1 cellular context compared by ENCODE assay signal in the genomic region with DNA sequence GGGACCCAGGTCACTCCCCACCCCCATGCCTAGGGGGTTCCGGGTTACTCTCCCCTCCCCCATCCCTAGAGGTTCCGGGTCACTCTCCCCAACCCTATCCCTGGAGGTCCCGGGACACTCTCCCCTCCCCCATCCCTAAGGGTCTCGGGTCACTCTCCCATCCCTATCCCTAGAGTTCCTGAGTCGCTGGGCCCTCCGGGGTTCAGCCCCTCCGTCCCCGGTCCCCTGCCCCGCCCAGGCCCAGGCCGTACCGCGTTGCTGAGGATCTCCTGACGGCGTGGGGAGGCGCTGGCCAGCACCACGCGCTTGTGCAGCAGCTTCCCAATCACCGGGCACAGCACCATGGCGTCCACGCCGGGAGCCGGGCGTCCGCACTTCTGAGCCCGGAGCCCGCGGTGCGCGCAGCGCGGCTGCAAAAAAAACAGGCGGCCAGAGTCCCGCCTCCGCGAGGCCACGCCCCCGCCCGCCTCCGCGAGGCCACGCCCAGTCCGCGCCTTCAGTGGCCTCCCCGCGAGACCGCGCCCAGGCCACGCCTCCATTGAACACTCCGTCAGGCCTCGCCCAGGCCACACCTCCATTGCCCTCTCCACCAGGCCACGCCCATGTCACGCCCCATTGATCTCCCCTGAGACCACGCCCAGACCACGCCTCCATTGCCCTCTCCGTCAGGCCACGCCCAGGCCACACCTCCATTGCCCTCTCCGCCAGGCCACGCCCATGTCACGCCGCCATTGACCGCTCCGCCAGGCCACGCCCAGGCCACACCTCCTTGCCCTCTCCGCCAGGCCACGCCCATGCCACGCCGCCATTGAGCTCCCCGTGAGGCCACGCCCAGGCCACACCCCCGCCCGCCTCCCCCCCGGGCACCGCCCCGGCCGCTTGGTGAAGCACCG.
TF ChIP-seq lines count a peak whose summit lies in the region.

A gene with protein sequence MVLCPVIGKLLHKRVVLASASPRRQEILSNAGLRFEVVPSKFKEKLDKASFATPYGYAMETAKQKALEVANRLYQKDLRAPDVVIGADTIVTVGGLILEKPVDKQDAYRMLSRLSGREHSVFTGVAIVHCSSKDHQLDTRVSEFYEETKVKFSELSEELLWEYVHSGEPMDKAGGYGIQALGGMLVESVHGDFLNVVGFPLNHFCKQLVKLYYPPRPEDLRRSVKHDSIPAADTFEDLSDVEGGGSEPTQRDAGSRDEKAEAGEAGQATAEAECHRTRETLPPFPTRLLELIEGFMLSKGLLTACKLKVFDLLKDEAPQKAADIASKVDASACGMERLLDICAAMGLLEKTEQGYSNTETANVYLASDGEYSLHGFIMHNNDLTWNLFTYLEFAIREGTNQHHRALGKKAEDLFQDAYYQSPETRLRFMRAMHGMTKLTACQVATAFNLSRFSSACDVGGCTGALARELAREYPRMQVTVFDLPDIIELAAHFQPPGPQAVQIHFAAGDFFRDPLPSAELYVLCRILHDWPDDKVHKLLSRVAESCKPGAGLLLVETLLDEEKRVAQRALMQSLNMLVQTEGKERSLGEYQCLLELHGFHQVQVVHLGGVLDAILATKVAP (minus strand): TSS at position 413 of the 893 bp plus-strand sequence. CDS start 69 bp downstream, at position 344.

TF ChIP-seq in HepG2, 621 proteins besides CTCF, POLR2A, EP300 and RAD21 (continued from another document and continues in another):
- TF ChIP-seq, protein P1, sequence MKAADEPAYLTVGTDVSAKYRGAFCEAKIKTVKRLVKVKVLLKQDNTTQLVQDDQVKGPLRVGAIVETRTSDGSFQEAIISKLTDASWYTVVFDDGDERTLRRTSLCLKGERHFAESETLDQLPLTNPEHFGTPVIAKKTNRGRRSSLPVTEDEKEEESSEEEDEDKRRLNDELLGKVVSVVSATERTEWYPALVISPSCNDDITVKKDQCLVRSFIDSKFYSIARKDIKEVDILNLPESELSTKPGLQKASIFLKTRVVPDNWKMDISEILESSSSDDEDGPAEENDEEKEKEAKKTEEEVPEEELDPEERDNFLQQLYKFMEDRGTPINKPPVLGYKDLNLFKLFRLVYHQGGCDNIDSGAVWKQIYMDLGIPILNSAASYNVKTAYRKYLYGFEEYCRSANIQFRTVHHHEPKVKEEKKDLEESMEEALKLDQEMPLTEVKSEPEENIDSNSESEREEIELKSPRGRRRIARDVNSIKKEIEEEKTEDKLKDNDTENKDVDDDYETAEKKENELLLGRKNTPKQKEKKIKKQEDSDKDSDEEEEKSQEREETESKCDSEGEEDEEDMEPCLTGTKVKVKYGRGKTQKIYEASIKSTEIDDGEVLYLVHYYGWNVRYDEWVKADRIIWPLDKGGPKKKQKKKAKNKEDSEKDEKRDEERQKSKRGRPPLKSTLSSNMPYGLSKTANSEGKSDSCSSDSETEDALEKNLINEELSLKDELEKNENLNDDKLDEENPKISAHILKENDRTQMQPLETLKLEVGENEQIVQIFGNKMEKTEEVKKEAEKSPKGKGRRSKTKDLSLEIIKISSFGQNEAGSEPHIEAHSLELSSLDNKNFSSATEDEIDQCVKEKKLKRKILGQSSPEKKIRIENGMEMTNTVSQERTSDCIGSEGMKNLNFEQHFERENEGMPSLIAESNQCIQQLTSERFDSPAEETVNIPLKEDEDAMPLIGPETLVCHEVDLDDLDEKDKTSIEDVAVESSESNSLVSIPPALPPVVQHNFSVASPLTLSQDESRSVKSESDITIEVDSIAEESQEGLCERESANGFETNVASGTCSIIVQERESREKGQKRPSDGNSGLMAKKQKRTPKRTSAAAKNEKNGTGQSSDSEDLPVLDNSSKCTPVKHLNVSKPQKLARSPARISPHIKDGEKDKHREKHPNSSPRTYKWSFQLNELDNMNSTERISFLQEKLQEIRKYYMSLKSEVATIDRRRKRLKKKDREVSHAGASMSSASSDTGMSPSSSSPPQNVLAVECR (CRISPR knock-in tag; IDR thresholded peaks at IDR 0.05; ENCODE audit: borderline replicate concordance), result peak; percentile 89
- TF ChIP-seq SATB2 (CRISPR knock-in tag; IDR thresholded peaks at IDR 0.05), result no peak
- no peak for TF ChIP-seq ZNF557 (CRISPR knock-in tag; IDR thresholded peaks at IDR 0.05)
- peak; percentile 34 for TF ChIP-seq ASH2L (IDR thresholded peaks at IDR 0.05; ENCODE audit: insufficient read length, low read depth, low read length)
- TF ChIP-seq, protein P2, sequence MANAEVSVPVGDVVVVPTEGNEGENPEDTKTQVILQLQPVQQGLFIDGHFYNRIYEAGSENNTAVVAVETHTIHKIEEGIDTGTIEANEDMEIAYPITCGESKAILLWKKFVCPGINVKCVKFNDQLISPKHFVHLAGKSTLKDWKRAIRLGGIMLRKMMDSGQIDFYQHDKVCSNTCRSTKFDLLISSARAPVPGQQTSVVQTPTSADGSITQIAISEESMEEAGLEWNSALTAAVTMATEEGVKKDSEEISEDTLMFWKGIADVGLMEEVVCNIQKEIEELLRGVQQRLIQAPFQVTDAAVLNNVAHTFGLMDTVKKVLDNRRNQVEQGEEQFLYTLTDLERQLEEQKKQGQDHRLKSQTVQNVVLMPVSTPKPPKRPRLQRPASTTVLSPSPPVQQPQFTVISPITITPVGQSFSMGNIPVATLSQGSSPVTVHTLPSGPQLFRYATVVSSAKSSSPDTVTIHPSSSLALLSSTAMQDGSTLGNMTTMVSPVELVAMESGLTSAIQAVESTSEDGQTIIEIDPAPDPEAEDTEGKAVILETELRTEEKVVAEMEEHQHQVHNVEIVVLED (CRISPR knock-in tag; IDR thresholded peaks at IDR 0.05; ENCODE audit: borderline replicate concordance), result peak; percentile 41; the same call in 1 of the 2 replicates
- TF ChIP-seq MIER3 (CRISPR knock-in tag; IDR thresholded peaks at IDR 0.05; ENCODE audit: borderline replicate concordance), result 0 out of 2 replicates have a peak, but pooled peaks have one; percentile 17
- peak; percentile 8; the same call in 1 of the 2 replicates for TF ChIP-seq HCFC1 (IDR thresholded peaks at IDR 0.05; ENCODE audit: low read depth, low read length)
- TF ChIP-seq ZNF350 (CRISPR knock-in tag; IDR thresholded peaks at IDR 0.05; ENCODE audit: borderline replicate concordance, low read depth), result peak; percentile 29; the same call in 1 of the 2 replicates
- peak; percentile 49; the same call in 1 of the 2 replicates for TF ChIP-seq ZNF160 (CRISPR knock-in tag; IDR thresholded peaks at IDR 0.05)
- TF ChIP-seq TRIM24 (CRISPR knock-in tag; IDR thresholded peaks at IDR 0.05), result no peak
- TF ChIP-seq, protein P3, sequence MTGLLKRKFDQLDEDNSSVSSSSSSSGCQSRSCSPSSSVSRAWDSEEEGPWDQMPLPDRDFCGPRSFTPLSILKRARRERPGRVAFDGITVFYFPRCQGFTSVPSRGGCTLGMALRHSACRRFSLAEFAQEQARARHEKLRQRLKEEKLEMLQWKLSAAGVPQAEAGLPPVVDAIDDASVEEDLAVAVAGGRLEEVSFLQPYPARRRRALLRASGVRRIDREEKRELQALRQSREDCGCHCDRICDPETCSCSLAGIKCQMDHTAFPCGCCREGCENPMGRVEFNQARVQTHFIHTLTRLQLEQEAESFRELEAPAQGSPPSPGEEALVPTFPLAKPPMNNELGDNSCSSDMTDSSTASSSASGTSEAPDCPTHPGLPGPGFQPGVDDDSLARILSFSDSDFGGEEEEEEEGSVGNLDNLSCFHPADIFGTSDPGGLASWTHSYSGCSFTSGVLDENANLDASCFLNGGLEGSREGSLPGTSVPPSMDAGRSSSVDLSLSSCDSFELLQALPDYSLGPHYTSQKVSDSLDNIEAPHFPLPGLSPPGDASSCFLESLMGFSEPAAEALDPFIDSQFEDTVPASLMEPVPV (CRISPR knock-in tag; IDR thresholded peaks at IDR 0.05), result peak; percentile 85; the same call in 1 of the 2 replicates
- 0 out of 2 replicates have a peak, but pooled peaks have one; percentile 25 for TF ChIP-seq ZFP36L1 (CRISPR knock-in tag; IDR thresholded peaks at IDR 0.05)
- TF ChIP-seq NR2C2 (CRISPR knock-in tag; IDR thresholded peaks at IDR 0.05; ENCODE audit: borderline replicate concordance), result peak; percentile 92
- TF ChIP-seq, protein P4, sequence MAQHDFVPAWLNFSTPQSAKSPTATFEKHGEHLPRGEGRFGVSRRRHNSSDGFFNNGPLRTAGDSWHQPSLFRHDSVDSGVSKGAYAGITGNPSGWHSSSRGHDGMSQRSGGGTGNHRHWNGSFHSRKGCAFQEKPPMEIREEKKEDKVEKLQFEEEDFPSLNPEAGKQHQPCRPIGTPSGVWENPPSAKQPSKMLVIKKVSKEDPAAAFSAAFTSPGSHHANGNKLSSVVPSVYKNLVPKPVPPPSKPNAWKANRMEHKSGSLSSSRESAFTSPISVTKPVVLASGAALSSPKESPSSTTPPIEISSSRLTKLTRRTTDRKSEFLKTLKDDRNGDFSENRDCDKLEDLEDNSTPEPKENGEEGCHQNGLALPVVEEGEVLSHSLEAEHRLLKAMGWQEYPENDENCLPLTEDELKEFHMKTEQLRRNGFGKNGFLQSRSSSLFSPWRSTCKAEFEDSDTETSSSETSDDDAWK (CRISPR knock-in tag; IDR thresholded peaks at IDR 0.05), result no peak
- TF ChIP-seq, protein P5, sequence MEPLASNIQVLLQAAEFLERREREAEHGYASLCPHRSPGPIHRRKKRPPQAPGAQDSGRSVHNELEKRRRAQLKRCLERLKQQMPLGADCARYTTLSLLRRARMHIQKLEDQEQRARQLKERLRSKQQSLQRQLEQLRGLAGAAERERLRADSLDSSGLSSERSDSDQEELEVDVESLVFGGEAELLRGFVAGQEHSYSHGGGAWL (CRISPR knock-in tag; IDR thresholded peaks at IDR 0.05), result 0 out of 2 replicates have a peak, but pooled peaks have one; percentile 29
- TF ChIP-seq ZNF776 (CRISPR knock-in tag; IDR thresholded peaks at IDR 0.05), result 0 out of 2 replicates have a peak, but pooled peaks have one; percentile 36
- TF ChIP-seq, protein P6, sequence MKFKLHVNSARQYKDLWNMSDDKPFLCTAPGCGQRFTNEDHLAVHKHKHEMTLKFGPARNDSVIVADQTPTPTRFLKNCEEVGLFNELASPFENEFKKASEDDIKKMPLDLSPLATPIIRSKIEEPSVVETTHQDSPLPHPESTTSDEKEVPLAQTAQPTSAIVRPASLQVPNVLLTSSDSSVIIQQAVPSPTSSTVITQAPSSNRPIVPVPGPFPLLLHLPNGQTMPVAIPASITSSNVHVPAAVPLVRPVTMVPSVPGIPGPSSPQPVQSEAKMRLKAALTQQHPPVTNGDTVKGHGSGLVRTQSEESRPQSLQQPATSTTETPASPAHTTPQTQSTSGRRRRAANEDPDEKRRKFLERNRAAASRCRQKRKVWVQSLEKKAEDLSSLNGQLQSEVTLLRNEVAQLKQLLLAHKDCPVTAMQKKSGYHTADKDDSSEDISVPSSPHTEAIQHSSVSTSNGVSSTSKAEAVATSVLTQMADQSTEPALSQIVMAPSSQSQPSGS (CRISPR knock-in tag; IDR thresholded peaks at IDR 0.05), result peak; percentile 14; the same call in 1 of the 2 replicates
- TF ChIP-seq, protein P7, sequence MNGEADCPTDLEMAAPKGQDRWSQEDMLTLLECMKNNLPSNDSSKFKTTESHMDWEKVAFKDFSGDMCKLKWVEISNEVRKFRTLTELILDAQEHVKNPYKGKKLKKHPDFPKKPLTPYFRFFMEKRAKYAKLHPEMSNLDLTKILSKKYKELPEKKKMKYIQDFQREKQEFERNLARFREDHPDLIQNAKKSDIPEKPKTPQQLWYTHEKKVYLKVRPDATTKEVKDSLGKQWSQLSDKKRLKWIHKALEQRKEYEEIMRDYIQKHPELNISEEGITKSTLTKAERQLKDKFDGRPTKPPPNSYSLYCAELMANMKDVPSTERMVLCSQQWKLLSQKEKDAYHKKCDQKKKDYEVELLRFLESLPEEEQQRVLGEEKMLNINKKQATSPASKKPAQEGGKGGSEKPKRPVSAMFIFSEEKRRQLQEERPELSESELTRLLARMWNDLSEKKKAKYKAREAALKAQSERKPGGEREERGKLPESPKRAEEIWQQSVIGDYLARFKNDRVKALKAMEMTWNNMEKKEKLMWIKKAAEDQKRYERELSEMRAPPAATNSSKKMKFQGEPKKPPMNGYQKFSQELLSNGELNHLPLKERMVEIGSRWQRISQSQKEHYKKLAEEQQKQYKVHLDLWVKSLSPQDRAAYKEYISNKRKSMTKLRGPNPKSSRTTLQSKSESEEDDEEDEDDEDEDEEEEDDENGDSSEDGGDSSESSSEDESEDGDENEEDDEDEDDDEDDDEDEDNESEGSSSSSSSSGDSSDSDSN (CRISPR knock-in tag; IDR thresholded peaks at IDR 0.05), result peak; percentile 57; the same call in 1 of the 2 replicates
- peak; percentile 87 for TF ChIP-seq POLR2AphosphoS5 (IDR thresholded peaks at IDR 0.05; ENCODE audit: low read depth, low read length)
- no peak for TF ChIP-seq NFKBIZ (CRISPR knock-in tag; IDR thresholded peaks at IDR 0.05)
- TF ChIP-seq PHF8 (CRISPR knock-in tag; IDR thresholded peaks at IDR 0.05), result peak; percentile 81
- TF ChIP-seq SP2 (CRISPR knock-in tag; IDR thresholded peaks at IDR 0.05), result no peak; the same call in 1 of the 2 replicates
- TF ChIP-seq ELF4 (CRISPR knock-in tag; IDR thresholded peaks at IDR 0.05; ENCODE audit: borderline replicate concordance), result no peak
- TF ChIP-seq NFYB (CRISPR knock-in tag; IDR thresholded peaks at IDR 0.05), result peak; percentile 37; the same call in 1 of the 2 replicates
- peak; percentile 60; the same call in 1 of the 2 replicates for TF ChIP-seq RFXAP (CRISPR knock-in tag; IDR thresholded peaks at IDR 0.05; ENCODE audit: borderline replicate concordance)
- peak in 1 of 2 experiments; percentile 56; a peak in 1 of 4 replicates for TF ChIP-seq KLF16 (CRISPR knock-in tag; IDR thresholded peaks at IDR 0.05)
- TF ChIP-seq SAP130 (CRISPR knock-in tag; IDR thresholded peaks at IDR 0.05; ENCODE audit: low read depth), result peak; percentile 67
- peak; percentile 40; the same call in 1 of the 2 replicates for TF ChIP-seq KAT8 (CRISPR knock-in tag; IDR thresholded peaks at IDR 0.05)
- peak; percentile 68; the same call in 1 of the 2 replicates for TF ChIP-seq KLF12 (CRISPR knock-in tag; IDR thresholded peaks at IDR 0.05; ENCODE audit: borderline replicate concordance)
- TF ChIP-seq ZNF501 (CRISPR knock-in tag; IDR thresholded peaks at IDR 0.05), result peak; percentile 85
